Comparison of ENCODE assay signal across 8 cellular contexts in genomic region chr22:19855504-19856409, GRCh38. TPM values are rescaled to one million over a fixed set of nuclear protein-coding genes. Genes with fewer than 3 reads are reported as not detected.
DNase-seq lines count a peak whose midpoint lies in the region; ATAC-seq and TF ChIP-seq lines count a peak whose summit lies in the region.

No MANE protein-coding gene starts in this region.

- H3K4me1 ChIP-seq in mononuclear cell (ENCODE audit: insufficient read depth, low read length) = peaks cover 31% of the 10 kb centered on the region

- no peaks in the 10 kb centered on the region for H3K9me3 ChIP-seq in mononuclear cell (ENCODE audit: low read depth, low read length)

- H3K36me3 Mint-ChIP-seq in activated CD4-positive, alpha-beta memory T cell treated with anti-CD3 and anti-CD28 coated beads for 36 hours = peaks cover 9% of the 10 kb centered on the region
- peaks cover 9% of the 10 kb centered on the region for H3K36me3 Mint-ChIP-seq in endothelial cell (ENCODE audit: low read depth, unreplicated experiment)

- peak; percentile 17 for ATAC-seq in HG02885 (IDR thresholded peaks at IDR 0.05; ENCODE audit: poor library complexity, unreplicated experiment)

- no peaks in the 10 kb centered on the region for H3K27me3 ChIP-seq in mononuclear cell (ENCODE audit: insufficient read depth, low read length)

- POLR2A ChIA-PET in activated CD4-positive, alpha-beta memory T cell treated with anti-CD3 and anti-CD28 coated beads for 36 hours (lab: Charles Lee) = interaction anchor here (0.9 to 3.2 kb wide), 9 partner anchors 19 to 423 kb away, joined by 3 to 42 read pairs (median 3); partner anchors contain the start of genes CDC45, COMT, MRPL40 and TXNRD2

- DNase-seq in NCI-H82 (lab: John Stamatoyannopoulos, UW) = peak; percentile 54
- no peak for DNase-seq in NCI-H82 treated with DMSO at 0.1 percent for 48 hours (lab: John Stamatoyannopoulos, UW; ENCODE audit: unreplicated experiment)
- peak; percentile 56 for DNase-seq in NCI-H2227 (lab: John Stamatoyannopoulos, UW; ENCODE audit: unreplicated experiment)
- DNase-seq in activated CD4-positive, alpha-beta memory T cell treated with anti-CD3 and anti-CD28 coated beads for 36 hours = peak; percentile 84
- no peak for DNase-seq in endothelial cell (ENCODE audit: low spot score)
- DNase-seq in stimulated activated CD8-positive, alpha-beta memory T cell treated with anti-CD3 and anti-CD28 coated beads, Interleukin-7, amount 100 ng/mL, for 48 hours (ENCODE audit: extremely low read depth in 1 of 2, low read depth in 1 of 2) = peak; percentile 37 to 51

- peaks cover 41% of the 10 kb centered on the region for H3K4me1 Mint-ChIP-seq in activated CD4-positive, alpha-beta memory T cell treated with anti-CD3 and anti-CD28 coated beads for 36 hours (ENCODE audit: low read depth)
- peaks cover 23% of the 10 kb centered on the region for H3K4me1 Mint-ChIP-seq in endothelial cell (ENCODE audit: unreplicated experiment)

- intact Hi-C loops in activated CD4-positive, alpha-beta memory T cell treated with anti-CD3 and anti-CD28 coated beads for 36 hours (cut with micrococcal nuclease) = loop anchor here (1.0 to 5.0 kb wide), 3 partner anchors 37 to 262 kb away; partner anchors contain the start of genes COMT, TRMT2A and TXNRD2

- H3K27me3 Mint-ChIP-seq in activated CD4-positive, alpha-beta memory T cell treated with anti-CD3 and anti-CD28 coated beads for 36 hours = no peaks in the 10 kb centered on the region
- H3K27me3 Mint-ChIP-seq in endothelial cell (ENCODE audit: unreplicated experiment) = peaks cover 15% of the 10 kb centered on the region

- peak overlapping the region; percentile 72 for H3K4me3 ChIP-seq in mononuclear cell (ENCODE audit: low read length)

- H3K27ac Mint-ChIP-seq in activated CD4-positive, alpha-beta memory T cell treated with anti-CD3 and anti-CD28 coated beads for 36 hours = peak overlapping the region; percentile 98
- H3K27ac Mint-ChIP-seq in endothelial cell (ENCODE audit: unreplicated experiment) = peak overlapping the region; percentile 31

- no peaks in the 10 kb centered on the region for H3K9me3 Mint-ChIP-seq in activated CD4-positive, alpha-beta memory T cell treated with anti-CD3 and anti-CD28 coated beads for 36 hours
- H3K9me3 Mint-ChIP-seq in endothelial cell (ENCODE audit: unreplicated experiment) = no peaks in the 10 kb centered on the region

- peak overlapping the region; percentile 94 for H3K4me3 Mint-ChIP-seq in activated CD4-positive, alpha-beta memory T cell treated with anti-CD3 and anti-CD28 coated beads for 36 hours
- peak overlapping the region; percentile 91 for H3K4me3 Mint-ChIP-seq in endothelial cell (ENCODE audit: unreplicated experiment)

- no peak for TF ChIP-seq CTCF in endothelial cell (IDR thresholded peaks at IDR 0.05; ENCODE audit: unreplicated experiment)

- CTCF ChIA-PET in activated CD4-positive, alpha-beta memory T cell treated with anti-CD3 and anti-CD28 coated beads for 36 hours (lab: Charles Lee) = interaction anchor here (0.7 to 2.1 kb wide), 5 partner anchors 9 to 402 kb away, joined by 3 to 9 read pairs (median 3); no protein-coding TSS in a partner anchor

RNA-seq across cellular contexts. Expression of gene GNB1L, which starts 1.1 kb away (rescaled TPM):
- 10 to 100 TPM; 11.3 to 12.3 TPM for total RNA-seq in activated CD4-positive, alpha-beta memory T cell treated with anti-CD3 and anti-CD28 coated beads for 36 hours
- total RNA-seq in endothelial cell (ENCODE audit: unreplicated experiment) (3.7 TPM), mononuclear cell (1.0 TPM)

RNA-seq across cellular contexts. Expression of gene RTL10, which starts 1.1 kb away (rescaled TPM):
- total RNA-seq in activated CD4-positive, alpha-beta memory T cell treated with anti-CD3 and anti-CD28 coated beads for 36 hours = 10 to 100 TPM; 11.5 to 13.5 TPM
- total RNA-seq in endothelial cell (ENCODE audit: unreplicated experiment) (20.3 TPM), mononuclear cell (6.4 TPM)

Comparison
In these comparisons a context has a peak if more than half of its experiments do, and no peak if none do; other contexts are left out.
1. DNase-seq: peak in NCI-H82 (single experiment), NCI-H2227 (single experiment), activated CD4-positive, alpha-beta memory T cell treated with anti-CD3 and anti-CD28 coated beads for 36 hours (single experiment) and stimulated activated CD8-positive, alpha-beta memory T cell treated with anti-CD3 and anti-CD28 coated beads, Interleukin-7, amount 100 ng/mL, for 48 hours (2 of 2); none in NCI-H82 treated with DMSO at 0.1 percent for 48 hours (single experiment) and endothelial cell (single experiment).